21 cellular contexts compared by ENCODE assay signal in genomic region chr12:6573001-6573400, GRCh38. TPM values are rescaled to one million over a fixed set of nuclear protein-coding genes. Genes with fewer than 3 reads are reported as not detected.
DNase-seq lines count a peak whose midpoint lies in the region; ATAC-seq and TF ChIP-seq lines count a peak whose summit lies in the region.
"Had no signal": no experiment of that assay in that cellular context is flagged by ENCODE, and none has a peak within 500 bp of the region (broad histone marks: within the 10 kb centered on the region; RNA-seq: fewer than 3 reads in every experiment).

No MANE protein-coding gene starts in this region.

- TF ChIP-seq POLR2A in tibial nerve (IDR thresholded peaks at IDR 0.05): no peak

- POLR2A ChIA-PET in CD4-positive, alpha-beta T cell (lab: Charles Lee): interaction anchor here (0.6 to 0.7 kb wide), 2 partner anchors 16 to 404 kb away, joined by 3 to 4 read pairs; no protein-coding TSS in a partner anchor

- H3K4me3 ChIP-seq in tibial nerve: no peak overlapping the region

- no peak for ATAC-seq in CD4-positive, alpha-beta T cell (ENCODE audit: poor library complexity)

- H3K4me1 ChIP-seq in tibial nerve: peaks cover 0 to 10% (median 0%) of the 10 kb centered on the region in 4 donors

- CTCF ChIA-PET in CD4-positive, alpha-beta T cell (lab: Charles Lee): interaction anchor here (1.2 kb wide), 1 partner anchor 15 kb away, joined by 6 read pairs; no protein-coding TSS in a partner anchor

- no peak for TF ChIP-seq CTCF in CD4-positive, alpha-beta T cell (IDR thresholded peaks at IDR 0.05)
- no peak for TF ChIP-seq CTCF in tibial nerve (IDR thresholded peaks at IDR 0.05)

- no peak overlapping the region for H3K4me3 Mint-ChIP-seq in activated T-cell treated with anti-CD3 and anti-CD28 coated beads, Interleukin-2, amount 50 U/mL, for 24 hours
- no peak overlapping the region for H3K4me3 Mint-ChIP-seq in CD4-positive, alpha-beta T cell
- H3K4me3 Mint-ChIP-seq: CD14-positive monocyte had no signal

- WGBS in tibial nerve, 2 donors: 92 to 93% methylated on average over 8 of the region's 8 CpGs

- peaks cover 68% of the 10 kb centered on the region for H3K4me1 Mint-ChIP-seq in activated T-cell treated with anti-CD3 and anti-CD28 coated beads, Interleukin-2, amount 50 U/mL, for 24 hours (ENCODE audit: low read depth)
- peaks cover 21% of the 10 kb centered on the region for H3K4me1 Mint-ChIP-seq in CD4-positive, alpha-beta T cell (ENCODE audit: low read depth)

- H3K9me3 Mint-ChIP-seq in activated T-cell treated with anti-CD3 and anti-CD28 coated beads, Interleukin-2, amount 50 U/mL, for 24 hours: no peaks in the 10 kb centered on the region
- no peaks in the 10 kb centered on the region for H3K9me3 Mint-ChIP-seq in CD4-positive, alpha-beta T cell
- H3K9me3 Mint-ChIP-seq: IgD-negative memory B cell had no signal

- H3K36me3 ChIP-seq in tibial nerve: peaks cover 0 to 91% (median 33%) of the 10 kb centered on the region in 3 donors

- no peak for DNase-seq in activated T-cell treated with anti-CD3 and anti-CD28 coated beads, Interleukin-2, amount 50 U/mL, for 24 hours
- no peak for DNase-seq in activated T-cell treated with anti-CD3 and anti-CD28 coated beads, Interleukin-2, amount 50 U/mL, for 48 hours
- DNase-seq in CD4-positive, alpha-beta T cell: no peak
- DNase-seq in DMS79 (lab: John Stamatoyannopoulos, UW) (peak; percentile 43), myocyte (ENCODE audit: low read depth) (peak; percentile 40), EL (no peak), tibial nerve (ENCODE audit: low spot score in 2 of 2) (no peak)
- DNase-seq: ACHN, AML-193, GOT3, Kasumi-1, MM.1S, NCI-H1092 treated with DMSO at 0.1 percent for 48 hours, NCI-H1694 treated with DMSO at 0.1 percent for 48 hours, NCI-H2107, NCI-H748 treated with DMSO at 0.1 percent for 48 hours, RPMI8226, SIG-M5 had no signal

- intact Hi-C loops in CD4-positive, alpha-beta T cell (cut with DNase I, micrococcal nuclease): no loop called here

- no peaks in the 10 kb centered on the region for H3K27me3 Mint-ChIP-seq in activated T-cell treated with anti-CD3 and anti-CD28 coated beads, Interleukin-2, amount 50 U/mL, for 24 hours
- no peaks in the 10 kb centered on the region for H3K27me3 Mint-ChIP-seq in CD4-positive, alpha-beta T cell
- H3K27me3 Mint-ChIP-seq: IgD-negative memory B cell had no signal

- no peak for TF ChIP-seq EP300 in tibial nerve (IDR thresholded peaks at IDR 0.05)

- no peaks in the 10 kb centered on the region for H3K9me3 ChIP-seq in CD4-positive, alpha-beta T cell (ENCODE audit: control insufficient read depth, low read length)
- no peaks in the 10 kb centered on the region for H3K9me3 ChIP-seq in tibial nerve

- no peaks in the 10 kb centered on the region for H3K27me3 ChIP-seq in CD4-positive, alpha-beta T cell (ENCODE audit: control insufficient read depth, insufficient read depth, low read length)
- no peaks in the 10 kb centered on the region for H3K27me3 ChIP-seq in tibial nerve

- H3K27ac ChIP-seq in CD4-positive, alpha-beta T cell (ENCODE audit: low read depth, low read length): no peak overlapping the region
- H3K27ac ChIP-seq in tibial nerve: no peak overlapping the region
- H3K27ac ChIP-seq: HL-60 had no signal

- H3K27ac Mint-ChIP-seq in activated T-cell treated with anti-CD3 and anti-CD28 coated beads, Interleukin-2, amount 50 U/mL, for 24 hours: peak overlapping the region; percentile 91
- H3K27ac Mint-ChIP-seq in CD4-positive, alpha-beta T cell: peak overlapping the region; percentile 49
- H3K27ac Mint-ChIP-seq: CD14-positive monocyte had no signal

- H3K36me3 Mint-ChIP-seq in activated T-cell treated with anti-CD3 and anti-CD28 coated beads, Interleukin-2, amount 50 U/mL, for 24 hours (ENCODE audit: low read depth): peaks cover 96% of the 10 kb centered on the region
- H3K36me3 Mint-ChIP-seq in CD4-positive, alpha-beta T cell (ENCODE audit: low read depth): peaks cover 81% of the 10 kb centered on the region

RNA-seq across cellular contexts. Expression of gene NOP2, which starts 4.9 kb away (rescaled TPM):
- total RNA-seq in CD4-positive, alpha-beta T cell: 10 to 100 TPM; 75.3 to 76.8 TPM
- total RNA-seq in myocyte: 53.3 and 81.3 TPM in 2 replicates
- 33.9 TPM for polyA plus RNA-seq in myocyte (2012)
- 10 to 100 TPM; 16.1 to 30.9 (median 24.3) TPM for total RNA-seq in tibial nerve

RNA-seq across cellular contexts. Expression of gene IFFO1, which starts 17.2 kb away (rescaled TPM):
- total RNA-seq in CD4-positive, alpha-beta T cell: 10 to 100 TPM; 21.6 to 21.9 TPM
- total RNA-seq in myocyte (221 and 252 TPM in 2 replicates), tibial nerve (10 to 100 TPM; 44.6 to 58.6 (median 55.3) TPM)
- 84.5 TPM for polyA plus RNA-seq in myocyte (2012)

RNA-seq across cellular contexts. Expression of gene CHD4, which starts 34.2 kb away (rescaled TPM):
- 100 to 1,000 TPM; 288 to 292 TPM for total RNA-seq in CD4-positive, alpha-beta T cell
- 368 and 425 TPM in 2 replicates for total RNA-seq in myocyte
- 156 TPM for polyA plus RNA-seq in myocyte (2012)
- total RNA-seq in tibial nerve: 100 to 1,000 TPM; 192 to 256 (median 242) TPM

RNA-seq across cellular contexts. Expression of gene GAPDH, which starts 38.7 kb away (rescaled TPM):
- total RNA-seq in CD4-positive, alpha-beta T cell: 100 to 1,000 TPM; 498 to 508 TPM
- 5,449 and 7,261 TPM in 2 replicates for total RNA-seq in myocyte
- 8,217 TPM for polyA plus RNA-seq in myocyte (2012)
- total RNA-seq in tibial nerve: 1,000 to 10,000 TPM; 1,360 to 2,316 (median 1,728) TPM

Comparison
In these comparisons a context has a peak if more than half of its experiments do, and no peak if none do; other contexts are left out.
1. DNase-seq: peak in DMS79 (single experiment) and myocyte (single experiment); none in activated T-cell treated with anti-CD3 and anti-CD28 coated beads, Interleukin-2, amount 50 U/mL, for 24 hours (single experiment), activated T-cell treated with anti-CD3 and anti-CD28 coated beads, Interleukin-2, amount 50 U/mL, for 48 hours (0 of 2), CD4-positive, alpha-beta T cell (0 of 10), EL (single experiment) and tibial nerve (0 of 2).